ENCODE assay signal across 9 cellular contexts in genomic region chr10:18660816-18661431, GRCh38. TPM values are rescaled to one million over a fixed set of nuclear protein-coding genes. Genes with fewer than 3 reads are reported as not detected.
A peak's percentile ranks its signal among the peaks of the same experiment; 100 is the strongest.
DNase-seq lines count a peak whose midpoint lies in the region; ATAC-seq and TF ChIP-seq lines count a peak whose summit lies in the region.
"Had no signal": no experiment of that assay in that cellular context is flagged by ENCODE, and none has a peak within 500 bp of the region (broad histone marks: within the 10 kb centered on the region; RNA-seq: fewer than 3 reads in every experiment).

No MANE protein-coding gene starts in this region.

- no peak for TF ChIP-seq CTCF in stomach (IDR thresholded peaks at IDR 0.05)

- peaks cover 24 to 59% (median 43%) of the 10 kb centered on the region in 4 donors for H3K4me1 ChIP-seq in stomach

- H3K9me3 ChIP-seq in stomach: no peaks in the 10 kb centered on the region

- no peaks in the 10 kb centered on the region for H3K27me3 Mint-ChIP-seq in activated T-cell treated with anti-CD3 and anti-CD28 coated beads, Interleukin-2, amount 50 U/mL, for 4 hours (ENCODE audit: low read depth)
- no peaks in the 10 kb centered on the region for H3K27me3 Mint-ChIP-seq in activated naive CD8-positive, alpha-beta T cell treated with anti-CD3 and anti-CD28 coated beads for 36 hours
- peaks cover 13 to 19% (median 13%) of the 10 kb centered on the region in 3 donors for H3K27me3 Mint-ChIP-seq in immature natural killer cell (ENCODE audit: low read depth in 3 of 3)

- H3K27ac Mint-ChIP-seq in activated naive CD8-positive, alpha-beta T cell treated with anti-CD3 and anti-CD28 coated beads for 36 hours: no peak overlapping the region
- peak overlapping the region in 5 of 6 donors; percentile 47 to 100 (median 70) for H3K27ac Mint-ChIP-seq in immature natural killer cell

- TF ChIP-seq EP300 in stomach (IDR thresholded peaks at IDR 0.05): no peak

- peak overlapping the region; percentile 76 for H3K4me3 Mint-ChIP-seq in activated T-cell treated with anti-CD3 and anti-CD28 coated beads, Interleukin-2, amount 50 U/mL, for 4 hours
- H3K4me3 Mint-ChIP-seq in activated naive CD8-positive, alpha-beta T cell treated with anti-CD3 and anti-CD28 coated beads for 36 hours: peak overlapping the region; percentile 99
- peak overlapping the region; percentile 7 to 61 (median 44) for H3K4me3 Mint-ChIP-seq in immature natural killer cell

- H3K36me3 Mint-ChIP-seq in activated T-cell treated with anti-CD3 and anti-CD28 coated beads, Interleukin-2, amount 50 U/mL, for 4 hours (ENCODE audit: insufficient read depth): peaks cover 3% of the 10 kb centered on the region
- H3K36me3 Mint-ChIP-seq in activated naive CD8-positive, alpha-beta T cell treated with anti-CD3 and anti-CD28 coated beads for 36 hours: peaks cover 24% of the 10 kb centered on the region
- peaks cover 0 to under 1% (median 0%) of the 10 kb centered on the region in 3 donors for H3K36me3 Mint-ChIP-seq in immature natural killer cell

- no peak for TF ChIP-seq POLR2A in stomach (IDR thresholded peaks at IDR 0.05)

- H3K4me3 ChIP-seq in stomach: peak overlapping the region; percentile 66 to 91 (median 82)

- intact Hi-C loops in stomach (cut with DNase I; ENCODE audit: low total_unique reads): no loop called here
- intact Hi-C loops in sciatic nerve (cut with DNase I): no loop called here

- H3K27me3 ChIP-seq in stomach: no peaks in the 10 kb centered on the region

- H3K9me3 Mint-ChIP-seq in activated T-cell treated with anti-CD3 and anti-CD28 coated beads, Interleukin-2, amount 50 U/mL, for 4 hours: no peaks in the 10 kb centered on the region
- no peaks in the 10 kb centered on the region for H3K9me3 Mint-ChIP-seq in activated naive CD8-positive, alpha-beta T cell treated with anti-CD3 and anti-CD28 coated beads for 36 hours
- H3K9me3 Mint-ChIP-seq in immature natural killer cell: no peaks in the 10 kb centered on the region

- DNase-seq in activated T-cell treated with anti-CD3 and anti-CD28 coated beads, Interleukin-2, amount 50 U/mL, for 4 hours: no peak
- no peak for DNase-seq in activated T-cell treated with anti-CD3 and anti-CD28 coated beads, Interleukin-2, amount 50 U/mL, for 1 hour
- DNase-seq in activated naive CD8-positive, alpha-beta T cell treated with anti-CD3 and anti-CD28 coated beads for 36 hours: no peak
- no peak for DNase-seq in immature natural killer cell
- no peak for DNase-seq in stomach
- DNase-seq in sciatic nerve (ENCODE audit: low spot score): no peak
- no peak for DNase-seq in anterior cingulate cortex (lab: John Stamatoyannopoulos, UW)
- no peak for DNase-seq in NCI-H1092 treated with DMSO at 0.1 percent for 48 hours (lab: John Stamatoyannopoulos, UW)
- DNase-seq: NCI-H1092 had no signal

- 80 to 85% (median 84%) methylated on average over 19 of the region's 19 CpGs for WGBS in stomach, 5 donors

- no peak for ATAC-seq in activated T-cell treated with anti-CD3 and anti-CD28 coated beads, Interleukin-2, amount 50 U/mL, for 4 hours
- ATAC-seq in sciatic nerve: no peak

- no peaks in the 10 kb centered on the region for H3K36me3 ChIP-seq in stomach

- H3K4me1 Mint-ChIP-seq in activated T-cell treated with anti-CD3 and anti-CD28 coated beads, Interleukin-2, amount 50 U/mL, for 4 hours (ENCODE audit: low read depth): peaks cover 59% of the 10 kb centered on the region
- H3K4me1 Mint-ChIP-seq in activated naive CD8-positive, alpha-beta T cell treated with anti-CD3 and anti-CD28 coated beads for 36 hours: peaks cover 41% of the 10 kb centered on the region
- H3K4me1 Mint-ChIP-seq in immature natural killer cell: peaks cover 58 to 65% of the 10 kb centered on the region in 2 donors

- H3K27ac ChIP-seq in stomach: peak overlapping the region in 2 of 5 donors; percentile 98

RNA-seq across cellular contexts. Expression of gene ARL5B, which starts 1.7 kb away (rescaled TPM):
- 1 to 10 TPM; 7.8 to 8.6 (median 8.3) TPM for total RNA-seq in activated T-cell treated with anti-CD3 and anti-CD28 coated beads, Interleukin-2, amount 50 U/mL, for 4 hours
- total RNA-seq in activated naive CD8-positive, alpha-beta T cell treated with anti-CD3 and anti-CD28 coated beads for 36 hours: 10 to 100 TPM; 12.9 TPM
- 1 to 10 TPM in 2 of 3 donors, under 1 TPM in 1; 0.84 to 1.7 (median 1.6) TPM for polyA plus RNA-seq in immature natural killer cell
- 10 to 100 TPM in 3 of 5 donors, 1 to 10 TPM in 2; 3.8 to 40.4 (median 13.6) TPM for total RNA-seq in stomach
- 1 to 10 TPM; 2.3 to 2.9 (median 2.6) TPM for polyA plus RNA-seq in stomach
- total RNA-seq in sciatic nerve: 16.2 TPM

RNA-seq across cellular contexts. Expression of gene NSUN6, which starts 9.5 kb away (rescaled TPM):
- 10 to 100 TPM in 1 of 3 donors, 1 to 10 TPM in 2; 6.7 to 10.6 (median 8.9) TPM for total RNA-seq in activated T-cell treated with anti-CD3 and anti-CD28 coated beads, Interleukin-2, amount 50 U/mL, for 4 hours
- 10 to 100 TPM; 13.0 to 15.5 TPM for total RNA-seq in activated naive CD8-positive, alpha-beta T cell treated with anti-CD3 and anti-CD28 coated beads for 36 hours
- polyA plus RNA-seq in immature natural killer cell (10 to 100 TPM in 1 of 3 donors, 1 to 10 TPM in 2; 3.5 to 15.8 (median 6.1) TPM), stomach (1 to 10 TPM; 3.1 to 7.0 (median 3.7) TPM)
- total RNA-seq in stomach (10 to 100 TPM in 3 of 5 donors, 1 to 10 TPM in 2; 4.7 to 52.7 (median 11.2) TPM), sciatic nerve (20.9 TPM)

Comparison
In these comparisons a context has a peak if more than half of its experiments do, and no peak if none do; other contexts are left out.
1. H3K4me3 Mint-ChIP-seq: peak in every context shown above with its lines; median percentile 99 in activated naive CD8-positive, alpha-beta T cell treated with anti-CD3 and anti-CD28 coated beads for 36 hours; 76 in activated T-cell treated with anti-CD3 and anti-CD28 coated beads, Interleukin-2, amount 50 U/mL, for 4 hours; 44 in immature natural killer cell.